Comparison of ENCODE assay signal across 1 cellular context in the genomic region with DNA sequence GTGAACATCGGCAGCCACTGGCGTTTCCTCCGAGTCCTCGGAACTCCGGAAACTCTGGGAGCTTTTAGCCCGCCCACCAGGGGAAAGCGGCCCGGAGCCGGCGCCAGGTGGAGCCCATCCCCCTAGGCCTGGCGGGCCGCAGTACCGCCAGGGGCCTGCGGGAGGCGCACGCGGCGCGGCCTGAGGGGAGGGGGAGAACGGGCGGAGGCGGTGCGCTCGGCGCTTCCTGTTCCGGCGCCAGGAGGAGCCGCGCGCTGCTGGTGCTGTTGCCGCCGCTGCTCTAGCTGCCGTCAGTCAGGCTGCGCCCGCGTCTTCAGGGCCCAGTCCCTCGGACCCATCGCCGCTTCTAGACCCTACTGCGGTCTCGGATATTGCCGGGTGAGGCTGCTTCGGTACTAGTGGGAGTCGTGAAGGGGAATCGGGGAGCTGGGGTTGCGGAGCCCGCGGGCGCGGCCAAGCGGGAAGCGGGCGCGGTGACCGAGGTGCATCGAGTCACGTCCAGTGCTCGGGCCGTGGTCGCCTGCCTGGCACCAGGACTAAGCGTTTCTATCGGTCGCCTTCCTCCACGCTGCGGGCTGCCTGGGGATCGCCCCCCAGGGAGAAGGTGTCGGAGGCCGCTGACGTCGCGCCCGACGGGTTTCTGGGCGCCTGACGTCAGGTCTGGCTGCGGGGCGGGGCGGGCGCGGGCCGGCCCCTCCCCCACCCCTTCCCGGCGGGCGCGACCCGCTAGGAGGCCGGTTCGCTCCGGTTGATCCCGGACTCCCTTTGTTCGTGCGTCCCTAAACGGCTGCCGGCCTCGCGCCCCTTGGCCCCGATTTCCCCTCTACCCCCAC.
TF ChIP-seq lines count a peak whose summit lies in the region.

A gene (plus strand): TSS at position 222 of the 833 bp plus-strand sequence. CDS start 10,037 bp downstream, outside the sequence.

TF ChIP-seq in HepG2, 621 proteins besides CTCF, POLR2A, EP300 and RAD21 (continued from another document):
- TF ChIP-seq, protein P1, sequence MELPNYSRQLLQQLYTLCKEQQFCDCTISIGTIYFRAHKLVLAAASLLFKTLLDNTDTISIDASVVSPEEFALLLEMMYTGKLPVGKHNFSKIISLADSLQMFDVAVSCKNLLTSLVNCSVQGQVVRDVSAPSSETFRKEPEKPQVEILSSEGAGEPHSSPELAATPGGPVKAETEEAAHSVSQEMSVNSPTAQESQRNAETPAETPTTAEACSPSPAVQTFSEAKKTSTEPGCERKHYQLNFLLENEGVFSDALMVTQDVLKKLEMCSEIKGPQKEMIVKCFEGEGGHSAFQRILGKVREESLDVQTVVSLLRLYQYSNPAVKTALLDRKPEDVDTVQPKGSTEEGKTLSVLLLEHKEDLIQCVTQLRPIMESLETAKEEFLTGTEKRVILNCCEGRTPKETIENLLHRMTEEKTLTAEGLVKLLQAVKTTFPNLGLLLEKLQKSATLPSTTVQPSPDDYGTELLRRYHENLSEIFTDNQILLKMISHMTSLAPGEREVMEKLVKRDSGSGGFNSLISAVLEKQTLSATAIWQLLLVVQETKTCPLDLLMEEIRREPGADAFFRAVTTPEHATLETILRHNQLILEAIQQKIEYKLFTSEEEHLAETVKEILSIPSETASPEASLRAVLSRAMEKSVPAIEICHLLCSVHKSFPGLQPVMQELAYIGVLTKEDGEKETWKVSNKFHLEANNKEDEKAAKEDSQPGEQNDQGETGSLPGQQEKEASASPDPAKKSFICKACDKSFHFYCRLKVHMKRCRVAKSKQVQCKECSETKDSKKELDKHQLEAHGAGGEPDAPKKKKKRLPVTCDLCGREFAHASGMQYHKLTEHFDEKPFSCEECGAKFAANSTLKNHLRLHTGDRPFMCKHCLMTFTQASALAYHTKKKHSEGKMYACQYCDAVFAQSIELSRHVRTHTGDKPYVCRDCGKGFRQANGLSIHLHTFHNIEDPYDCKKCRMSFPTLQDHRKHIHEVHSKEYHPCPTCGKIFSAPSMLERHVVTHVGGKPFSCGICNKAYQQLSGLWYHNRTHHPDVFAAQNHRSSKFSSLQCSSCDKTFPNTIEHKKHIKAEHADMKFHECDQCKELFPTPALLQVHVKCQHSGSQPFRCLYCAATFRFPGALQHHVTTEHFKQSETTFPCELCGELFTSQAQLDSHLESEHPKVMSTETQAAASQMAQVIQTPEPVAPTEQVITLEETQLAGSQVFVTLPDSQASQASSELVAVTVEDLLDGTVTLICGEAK (IDR thresholded peaks at IDR 0.05): no peak
- TF ChIP-seq, protein P1 (CRISPR knock-in tag; IDR thresholded peaks at IDR 0.05): no peak; the same call in 1 of the 2 replicates
- TF ChIP-seq NR2F1 (CRISPR knock-in tag; IDR thresholded peaks at IDR 0.05) (no peak), KDM3A (CRISPR knock-in tag; IDR thresholded peaks at IDR 0.05; ENCODE audit: low read depth) (peak; percentile 95), ZNF207 (IDR thresholded peaks at IDR 0.05; ENCODE audit: borderline replicate concordance) (no peak), ATAD3A (CRISPR knock-in tag; IDR thresholded peaks at IDR 0.05) (0 out of 2 replicates have a peak, but pooled peaks have one; percentile 52), NKX3-1 (CRISPR knock-in tag; IDR thresholded peaks at IDR 0.05) (no peak), ZNF607 (CRISPR knock-in tag; IDR thresholded peaks at IDR 0.05; ENCODE audit: borderline replicate concordance) (peak; percentile 84; the same call in 1 of the 2 replicates), ZNF136 (CRISPR knock-in tag; IDR thresholded peaks at IDR 0.05; ENCODE audit: low read depth) (no peak), HDAC2 (CRISPR knock-in tag; IDR thresholded peaks at IDR 0.05) (peak; percentile 53), ZNF619 (CRISPR knock-in tag; IDR thresholded peaks at IDR 0.05) (0 out of 2 replicates have a peak, but pooled peaks have one; percentile 69), ZNF367 (CRISPR knock-in tag; IDR thresholded peaks at IDR 0.05; ENCODE audit: borderline replicate concordance) (no peak), ZNF7 (CRISPR knock-in tag; IDR thresholded peaks at IDR 0.05) (no peak), SP5 (CRISPR knock-in tag; IDR thresholded peaks at IDR 0.05; ENCODE audit: borderline replicate concordance, low read depth) (peak; percentile 83), FOXA1 (IDR thresholded peaks at IDR 0.05) (no peak), FOXA1 (CRISPR knock-in tag; IDR thresholded peaks at IDR 0.05) (no peak), ZNF230 (CRISPR knock-in tag; IDR thresholded peaks at IDR 0.05) (peak; percentile 91; the same call in 1 of the 2 replicates), ZNF615 (CRISPR knock-in tag; IDR thresholded peaks at IDR 0.05; ENCODE audit: borderline replicate concordance) (0 out of 2 replicates have a peak, but pooled peaks have one; percentile 72), SPEN (CRISPR knock-in tag; IDR thresholded peaks at IDR 0.05; ENCODE audit: low read depth) (peak; percentile 92), ZNF20 (CRISPR knock-in tag; IDR thresholded peaks at IDR 0.05) (no peak)
- TF ChIP-seq, protein P2, sequence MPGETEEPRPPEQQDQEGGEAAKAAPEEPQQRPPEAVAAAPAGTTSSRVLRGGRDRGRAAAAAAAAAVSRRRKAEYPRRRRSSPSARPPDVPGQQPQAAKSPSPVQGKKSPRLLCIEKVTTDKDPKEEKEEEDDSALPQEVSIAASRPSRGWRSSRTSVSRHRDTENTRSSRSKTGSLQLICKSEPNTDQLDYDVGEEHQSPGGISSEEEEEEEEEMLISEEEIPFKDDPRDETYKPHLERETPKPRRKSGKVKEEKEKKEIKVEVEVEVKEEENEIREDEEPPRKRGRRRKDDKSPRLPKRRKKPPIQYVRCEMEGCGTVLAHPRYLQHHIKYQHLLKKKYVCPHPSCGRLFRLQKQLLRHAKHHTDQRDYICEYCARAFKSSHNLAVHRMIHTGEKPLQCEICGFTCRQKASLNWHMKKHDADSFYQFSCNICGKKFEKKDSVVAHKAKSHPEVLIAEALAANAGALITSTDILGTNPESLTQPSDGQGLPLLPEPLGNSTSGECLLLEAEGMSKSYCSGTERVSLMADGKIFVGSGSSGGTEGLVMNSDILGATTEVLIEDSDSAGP (CRISPR knock-in tag; IDR thresholded peaks at IDR 0.05; ENCODE audit: borderline replicate concordance): peak; percentile 96
- TF ChIP-seq, protein P3, sequence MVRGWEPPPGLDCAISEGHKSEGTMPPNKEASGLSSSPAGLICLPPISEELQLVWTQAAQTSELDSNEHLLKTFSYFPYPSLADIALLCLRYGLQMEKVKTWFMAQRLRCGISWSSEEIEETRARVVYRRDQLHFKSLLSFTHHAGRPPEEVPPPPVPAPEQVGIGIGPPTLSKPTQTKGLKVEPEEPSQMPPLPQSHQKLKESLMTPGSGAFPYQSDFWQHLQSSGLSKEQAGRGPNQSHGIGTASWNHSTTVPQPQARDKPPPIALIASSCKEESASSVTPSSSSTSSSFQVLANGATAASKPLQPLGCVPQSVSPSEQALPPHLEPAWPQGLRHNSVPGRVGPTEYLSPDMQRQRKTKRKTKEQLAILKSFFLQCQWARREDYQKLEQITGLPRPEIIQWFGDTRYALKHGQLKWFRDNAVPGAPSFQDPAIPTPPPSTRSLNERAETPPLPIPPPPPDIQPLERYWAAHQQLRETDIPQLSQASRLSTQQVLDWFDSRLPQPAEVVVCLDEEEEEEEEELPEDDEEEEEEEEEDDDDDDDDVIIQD (CRISPR knock-in tag; IDR thresholded peaks at IDR 0.05; ENCODE audit: low read depth): peak; percentile 57; the same call in 1 of the 2 replicates
- TF ChIP-seq, protein P4, sequence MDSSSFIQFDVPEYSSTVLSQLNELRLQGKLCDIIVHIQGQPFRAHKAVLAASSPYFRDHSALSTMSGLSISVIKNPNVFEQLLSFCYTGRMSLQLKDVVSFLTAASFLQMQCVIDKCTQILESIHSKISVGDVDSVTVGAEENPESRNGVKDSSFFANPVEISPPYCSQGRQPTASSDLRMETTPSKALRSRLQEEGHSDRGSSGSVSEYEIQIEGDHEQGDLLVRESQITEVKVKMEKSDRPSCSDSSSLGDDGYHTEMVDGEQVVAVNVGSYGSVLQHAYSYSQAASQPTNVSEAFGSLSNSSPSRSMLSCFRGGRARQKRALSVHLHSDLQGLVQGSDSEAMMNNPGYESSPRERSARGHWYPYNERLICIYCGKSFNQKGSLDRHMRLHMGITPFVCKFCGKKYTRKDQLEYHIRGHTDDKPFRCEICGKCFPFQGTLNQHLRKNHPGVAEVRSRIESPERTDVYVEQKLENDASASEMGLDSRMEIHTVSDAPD (CRISPR knock-in tag; IDR thresholded peaks at IDR 0.05): peak; percentile 75; the same call in 1 of the 2 replicates
- TF ChIP-seq, protein P5, sequence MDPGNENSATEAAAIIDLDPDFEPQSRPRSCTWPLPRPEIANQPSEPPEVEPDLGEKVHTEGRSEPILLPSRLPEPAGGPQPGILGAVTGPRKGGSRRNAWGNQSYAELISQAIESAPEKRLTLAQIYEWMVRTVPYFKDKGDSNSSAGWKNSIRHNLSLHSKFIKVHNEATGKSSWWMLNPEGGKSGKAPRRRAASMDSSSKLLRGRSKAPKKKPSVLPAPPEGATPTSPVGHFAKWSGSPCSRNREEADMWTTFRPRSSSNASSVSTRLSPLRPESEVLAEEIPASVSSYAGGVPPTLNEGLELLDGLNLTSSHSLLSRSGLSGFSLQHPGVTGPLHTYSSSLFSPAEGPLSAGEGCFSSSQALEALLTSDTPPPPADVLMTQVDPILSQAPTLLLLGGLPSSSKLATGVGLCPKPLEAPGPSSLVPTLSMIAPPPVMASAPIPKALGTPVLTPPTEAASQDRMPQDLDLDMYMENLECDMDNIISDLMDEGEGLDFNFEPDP (CRISPR knock-in tag; conservative IDR thresholded peaks at IDR 0.05): 0 out of 2 replicates have a peak, but pooled peaks have one; percentile 88
